Comparison of ENCODE assay signal across 9 cellular contexts in genomic region chr4:40662962-40663604, GRCh38. TPM values are rescaled to one million over a fixed set of nuclear protein-coding genes. Genes with fewer than 3 reads are reported as not detected.
DNase-seq lines count a peak whose midpoint lies in the region; ATAC-seq, FAIRE-seq and TF ChIP-seq lines count a peak whose summit lies in the region.
"Had no signal": no experiment of that assay in that cellular context is flagged by ENCODE, and none has a peak within 500 bp of the region (broad histone marks: within the 10 kb centered on the region; RNA-seq: fewer than 3 reads in every experiment).

No MANE protein-coding gene starts in this region.

- TF ChIP-seq EP300 in transverse colon (IDR thresholded peaks at IDR 0.05; ENCODE audit: low read depth), result no peak

- no peak overlapping the region for H3K27ac ChIP-seq in transverse colon

- H3K4me1 ChIP-seq in transverse colon, result peaks cover 0 to 6% (median 2%) of the 10 kb centered on the region in 4 donors

- 25 to 39% methylated on average over 4 to 10 of the region's 10 CpGs for WGBS in transverse colon (ENCODE audit: low coverage in 1 of 2), 2 donors

- intact Hi-C loops in transverse colon (cut with DNase I; ENCODE audit: low total_unique reads), result no loop called here

- no peaks in the 10 kb centered on the region for H3K9me3 ChIP-seq in transverse colon

- ATAC-seq in GM21423 (IDR thresholded peaks at IDR 0.05; ENCODE audit: unreplicated experiment) (peak; percentile 71), left lobe of liver (peak; percentile 95)

- no peaks in the 10 kb centered on the region for H3K27me3 ChIP-seq in transverse colon

- H3K36me3 ChIP-seq in transverse colon, result no peaks in the 10 kb centered on the region

- FAIRE-seq in TTC549 (lab: Jason Lieb, UNC), result peak; percentile 71

- in situ Hi-C loops in G401 (cut with HindIII; ENCODE audit: low sequenced_read_pairs) (no loop called here), transverse colon (cut with MboI; ENCODE audit: low pct_ligation_motif_present in 1 of 4, low pct_unique_long_range_greater_than_20kb in 1 of 4, low sequenced_read_pairs in 3 of 4) (no loop called here)

- DNase-seq in EH (ENCODE audit: low read depth), result peak; percentile 69
- DNase-seq in HT1080 (ENCODE audit: low read depth), result peak; percentile 72
- peak; percentile 73 for DNase-seq in left lobe of liver (ENCODE audit: low spot score)
- no peak for DNase-seq in D341Med (ENCODE audit: low spot score)
- DNase-seq in G401 (ENCODE audit: low spot score), result no peak
- DNase-seq in transverse colon, result no peak

- TF ChIP-seq CTCF in transverse colon (IDR thresholded peaks at IDR 0.05), result no peak

- H3K4me3 ChIP-seq in transverse colon, result no peak overlapping the region

- no peak for TF ChIP-seq POLR2A in transverse colon (IDR thresholded peaks at IDR 0.05)

RNA-seq across cellular contexts. Expression of gene RBM47, which starts 33.4 kb away (rescaled TPM):
- 1.2 and 1.5 TPM in 2 replicates for total RNA-seq in HT1080 (2014; rRNA removed; shearing (Covaris generic))
- 0.52 and 0.54 TPM in 2 replicates for polyA plus RNA-seq in HT1080 (2015; cell fraction: cytosol; rRNA removed)
- 0.30 and 0.51 TPM in 2 replicates for polyA plus RNA-seq in HT1080 (2015; cell fraction: nucleus; rRNA removed)
- total RNA-seq in left lobe of liver, result 56.5 TPM
- total RNA-seq in G401 (2014; rRNA removed; shearing (Covaris generic)), result 25.4 and 49.7 TPM in 2 replicates
- total RNA-seq in transverse colon, result 100 to 1,000 TPM; 273 to 667 (median 572) TPM
- total RNA-seq: lung microvascular endothelial cell had no signal

Comparison
In these comparisons a context has a peak if more than half of its experiments do, and no peak if none do; other contexts are left out.
1. DNase-seq: peak in EH (single experiment), HT1080 (single experiment) and left lobe of liver (single experiment); none in D341Med (single experiment), G401 (single experiment) and transverse colon (single experiment).
2. RNA of gene RBM47, which starts 33.4 kb away (total RNA-seq): 273 to 667 TPM in transverse colon, 56.5 TPM in left lobe of liver (single experiment) and 25.4 to 49.7 TPM in G401; 1.2 to 1.5 TPM in HT1080; every median in the first group is over 10 times any median in the second.